Comparison of ENCODE assay signal across 31 cellular contexts in genomic region chr17:30361766-30362279, GRCh38. TPM values are rescaled to one million over a fixed set of nuclear protein-coding genes. Genes with fewer than 3 reads are reported as not detected.
"Had no signal": no experiment of that assay in that cellular context is flagged by ENCODE, and none has a peak within 500 bp of the region (broad histone marks: within the 10 kb centered on the region; RNA-seq: fewer than 3 reads in every experiment).

No MANE protein-coding gene starts in this region.

- H3K27ac ChIP-seq: brain microvascular endothelial cell, WERI-Rb-1 had no signal

- FAIRE-seq: colon had no signal

- H3K27me3 ChIP-seq: brain microvascular endothelial cell had no signal

- ATAC-seq: activated naive CD8-positive, alpha-beta T cell treated with anti-CD3 and anti-CD28 coated beads, Interleukin-2, amount 50 U/mL, for 24 hours had no signal

- H3K36me3 ChIP-seq: brain microvascular endothelial cell, WERI-Rb-1 had no signal

- DNase-seq: activated CD4-positive, alpha-beta memory T cell treated with anti-CD3 and anti-CD28 coated beads, Interleukin-2, amount 10 ng/mL, durations not matched to agents 7 days and 5 days; activated CD4-positive, alpha-beta T cell treated with anti-CD3 and anti-CD28 coated beads for 1 hour; activated CD4-positive, alpha-beta T cell treated with anti-CD3 and anti-CD28 coated beads for 48 hours; activated CD4-positive, CD25-positive, alpha-beta regulatory T cell; activated gamma-delta T cell; activated naive CD4-positive, alpha-beta T cell treated with anti-CD3 and anti-CD28 coated beads for 36 hours; activated naive CD8-positive, alpha-beta T cell treated with anti-CD3 and anti-CD28 coated beads, Interleukin-2, amount 50 U/mL, for 24 hours; activated T-cell treated with anti-CD3 and anti-CD28 coated beads, Interleukin-2, amount 50 U/mL, for 24 hours; anterior cingulate cortex; brain microvascular endothelial cell; central memory CD4-positive, alpha-beta T cell; MM.1S; MV-4-11; NCI-H1092; NCI-H1436 treated with DMSO at 0.1 percent for 48 hours; NCI-H1694 treated with DMSO at 0.1 percent for 48 hours; NCI-H2029; NCI-H345; NCI-H524 treated with DMSO at 0.1 percent for 48 hours; Right ventricle myocardium superior; SW 1271; T-helper 1 cell; T1000; WERI-Rb-1 had no signal

RNA-seq across cellular contexts. Expression of gene TMIGD1, which starts 28.0 kb away (rescaled TPM):
- total RNA-seq: activated CD4-positive, alpha-beta memory T cell treated with anti-CD3 and anti-CD28 coated beads, Interleukin-2, amount 10 ng/mL, durations not matched to agents 7 days and 5 days; activated CD8-positive, alpha-beta memory T cell treated with anti-CD3 and anti-CD28 coated beads for 36 hours; activated naive CD4-positive, alpha-beta T cell treated with anti-CD3 and anti-CD28 coated beads for 36 hours; activated T-helper 2 cell treated with anti-CD3 and anti-CD28 coated beads, Interferon-gamma antibody, Interleukin-2, Interleukin-4, amounts not matched to agents 10 μg/mL and 5 μg/mL and 100 μg/mL, durations not matched to agents 14 hours and 24 hours and 36 hours; cerebellum; LHCN-M2; NCI-H460; Right ventricle myocardium superior; T-helper 2 cell treated with Interferon-gamma antibody and Interleukin-4, amounts not matched to agents 100 ng/mL and 5 ng/mL, for 36 hours had no signal
